17 cellular contexts compared by ENCODE assay signal in genomic region chr20:1150218-1150617, GRCh38. TPM values are rescaled to one million over a fixed set of nuclear protein-coding genes. Genes with fewer than 3 reads are reported as not detected.
DNase-seq lines count a peak whose midpoint lies in the region; ATAC-seq, FAIRE-seq and TF ChIP-seq lines count a peak whose summit lies in the region.
"Had no signal": no experiment of that assay in that cellular context is flagged by ENCODE, and none has a peak within 500 bp of the region (broad histone marks: within the 10 kb centered on the region; RNA-seq: fewer than 3 reads in every experiment).

No MANE protein-coding gene starts in this region.

- TF ChIP-seq CTCF in fibroblast of lung (conservative IDR thresholded peaks at IDR 0.05 in 1 of 2, IDR thresholded peaks at IDR 0.05 in 1 of 2; ENCODE audit: low read depth in 1 of 2, low read length in 2 of 2) (no peak), pancreas (IDR thresholded peaks at IDR 0.05) (no peak), lower leg skin (IDR thresholded peaks at IDR 0.05) (no peak)

- H3K79me2 ChIP-seq in fibroblast of lung (ENCODE audit: control insufficient read depth, insufficient read depth, low read length) = no peaks in the 10 kb centered on the region

- no peaks in the 10 kb centered on the region for H4K20me1 ChIP-seq in fibroblast of lung (ENCODE audit: control insufficient read depth, extremely low read depth, insufficient read depth, low read length)

- CTCF ChIA-PET in activated CD8-positive, alpha-beta memory T cell treated with anti-CD3 and anti-CD28 coated beads, Interleukin-2, amount 10 ng/mL, durations not matched to agents 7 days and 5 days (lab: Charles Lee) = interaction anchor here (2.3 kb wide), 1 partner anchor 35 kb away, joined by 5 read pairs; no protein-coding TSS in a partner anchor

- H3K9ac ChIP-seq in fibroblast of lung (ENCODE audit: insufficient read depth, low read length) = no peak overlapping the region

- intact Hi-C loops in pancreas (cut with DNase I) = no loop called here
- intact Hi-C loops in lower leg skin (cut with DNase I; ENCODE audit: low total_unique reads) = no loop called here

- ATAC-seq in activated CD8-positive, alpha-beta memory T cell treated with anti-CD3 and anti-CD28 coated beads, Interleukin-2, amount 10 ng/mL, durations not matched to agents 7 days and 5 days = peak; percentile 91
- ATAC-seq in T-helper 17 cell = peak; percentile 35
- peak; percentile 82 to 88 (median 85) for ATAC-seq in pancreas
- ATAC-seq: stimulated activated memory B cell treated with anti-CD40 and anti-IgM and Interleukin-4, amounts not matched to agents 10 μg/mL and 1 μg/mL and 100 μg/mL, for 72 hours had no signal

- H3K4me3 ChIP-seq in fibroblast of lung (replicated peaks in 1 of 4; ENCODE audit: control extremely low read depth in 1 of 4, insufficient read depth in 1 of 4, low read depth in 3 of 4, low read length in 4 of 4) (no peak overlapping the region), pancreas (no peak overlapping the region), lower leg skin (ENCODE audit: low read depth, poor library complexity, severe bottlenecking) (no peak overlapping the region)

- H2AFZ ChIP-seq in fibroblast of lung (ENCODE audit: low read length) = no peak overlapping the region

- WGBS in pancreas, 2 donors = 53 to 60% methylated on average over 4 of the region's 4 CpGs
- WGBS in lower leg skin, 2 donors = 69 to 70% methylated on average over 4 of the region's 4 CpGs

- H3K9me3 Mint-ChIP-seq in activated CD8-positive, alpha-beta memory T cell treated with anti-CD3 and anti-CD28 coated beads, Interleukin-2, amount 10 ng/mL, durations not matched to agents 7 days and 5 days (ENCODE audit: low read depth) = no peaks in the 10 kb centered on the region
- H3K9me3 Mint-ChIP-seq: activated naive CD4-positive, alpha-beta T cell treated with anti-CD3 and anti-CD28 coated beads for 36 hours; stimulated activated memory B cell treated with anti-CD40 and anti-IgM and Interleukin-4, amounts not matched to agents 10 μg/mL and 1 μg/mL and 100 μg/mL, for 72 hours had no signal

- peak; percentile 66 for DNase-seq in activated CD8-positive, alpha-beta memory T cell treated with anti-CD3 and anti-CD28 coated beads, Interleukin-2, amount 10 ng/mL, durations not matched to agents 7 days and 5 days
- DNase-seq in activated CD8-positive, alpha-beta memory T cell treated with anti-CD3 and anti-CD28 coated beads, Interleukin-2, amount 50 U/mL, for 48 hours = no peak
- DNase-seq in T-helper 17 cell = no peak
- DNase-seq in fibroblast of lung (ENCODE audit: low read depth in 2 of 2) = peak; percentile 6 to 34
- no peak for DNase-seq in pancreas
- DNase-seq in hepatic stellate cell (ENCODE audit: low spot score) = no peak
- no peak for DNase-seq in lower leg skin (ENCODE audit: low spot score in 2 of 2)
- no peak for DNase-seq in NCI-H2081 (lab: John Stamatoyannopoulos, UW)
- DNase-seq: activated naive CD4-positive, alpha-beta T cell treated with anti-CD3 and anti-CD28 coated beads for 36 hours; Calu3; MV-4-11; NCI-H226; OCI-M1; posterior cingulate gyrus had no signal

- no peak for TF ChIP-seq POLR2A in lower leg skin (IDR thresholded peaks at IDR 0.05)

- no peak for FAIRE-seq in pancreas (lab: Jason Lieb, UNC)
- FAIRE-seq: endothelial cell of umbilical vein had no signal

- H3K27ac ChIP-seq in fibroblast of lung (ENCODE audit: insufficient read depth, low read length) (no peak overlapping the region), pancreas (no peak overlapping the region)

- H3K36me3 ChIP-seq in fibroblast of lung (ENCODE audit: control insufficient read depth, insufficient read depth, low read length) = peaks cover 2% of the 10 kb centered on the region
- H3K36me3 ChIP-seq in pancreas = peaks cover 0 to 13% (median 0%) of the 10 kb centered on the region in 3 donors

- H3K9me3 ChIP-seq in T-helper 17 cell (ENCODE audit: control insufficient read depth, low read length, poor library complexity, severe bottlenecking) (no peaks in the 10 kb centered on the region), fibroblast of lung (ENCODE audit: control insufficient read depth, insufficient read depth, low read depth, low read length) (no peaks in the 10 kb centered on the region), pancreas (no peaks in the 10 kb centered on the region)

- H3K4me1 ChIP-seq in fibroblast of lung (ENCODE audit: control insufficient read depth, extremely low read depth, insufficient read depth, low read length) (no peaks in the 10 kb centered on the region), pancreas (peaks cover 0 to 6% (median 5%) of the 10 kb centered on the region in 3 donors)

- H3K27ac Mint-ChIP-seq in activated CD8-positive, alpha-beta memory T cell treated with anti-CD3 and anti-CD28 coated beads, Interleukin-2, amount 10 ng/mL, durations not matched to agents 7 days and 5 days = no peak overlapping the region
- no peak overlapping the region for H3K27ac Mint-ChIP-seq in T-helper 17 cell
- H3K27ac Mint-ChIP-seq: activated naive CD4-positive, alpha-beta T cell treated with anti-CD3 and anti-CD28 coated beads for 36 hours; stimulated activated memory B cell treated with anti-CD40 and anti-IgM and Interleukin-4, amounts not matched to agents 10 μg/mL and 1 μg/mL and 100 μg/mL, for 72 hours; T-cell had no signal

- H3K36me3 Mint-ChIP-seq in activated CD8-positive, alpha-beta memory T cell treated with anti-CD3 and anti-CD28 coated beads, Interleukin-2, amount 10 ng/mL, durations not matched to agents 7 days and 5 days = peaks cover 67% of the 10 kb centered on the region
- H3K36me3 Mint-ChIP-seq in T-helper 17 cell (ENCODE audit: low read depth) = peaks cover 17% of the 10 kb centered on the region

- no peak overlapping the region for H3K4me3 Mint-ChIP-seq in activated CD8-positive, alpha-beta memory T cell treated with anti-CD3 and anti-CD28 coated beads, Interleukin-2, amount 10 ng/mL, durations not matched to agents 7 days and 5 days
- no peak overlapping the region for H3K4me3 Mint-ChIP-seq in T-helper 17 cell
- H3K4me3 Mint-ChIP-seq: activated naive CD4-positive, alpha-beta T cell treated with anti-CD3 and anti-CD28 coated beads for 36 hours; stimulated activated memory B cell treated with anti-CD40 and anti-IgM and Interleukin-4, amounts not matched to agents 10 μg/mL and 1 μg/mL and 100 μg/mL, for 72 hours; T-cell had no signal

- H3K4me2 ChIP-seq in fibroblast of lung (ENCODE audit: extremely low read depth, insufficient read depth, low read length) = no peak overlapping the region

- no peaks in the 10 kb centered on the region for H3K27me3 ChIP-seq in fibroblast of lung (ENCODE audit: control insufficient read depth, insufficient read depth, low read length)
- H3K27me3 ChIP-seq in pancreas = no peaks in the 10 kb centered on the region

- H3K27me3 Mint-ChIP-seq in activated CD8-positive, alpha-beta memory T cell treated with anti-CD3 and anti-CD28 coated beads, Interleukin-2, amount 10 ng/mL, durations not matched to agents 7 days and 5 days = no peaks in the 10 kb centered on the region
- no peaks in the 10 kb centered on the region for H3K27me3 Mint-ChIP-seq in T-helper 17 cell
- H3K27me3 Mint-ChIP-seq: stimulated activated memory B cell treated with anti-CD40 and anti-IgM and Interleukin-4, amounts not matched to agents 10 μg/mL and 1 μg/mL and 100 μg/mL, for 72 hours; T-cell had no signal

- peaks cover 19% of the 10 kb centered on the region for H3K4me1 Mint-ChIP-seq in activated CD8-positive, alpha-beta memory T cell treated with anti-CD3 and anti-CD28 coated beads, Interleukin-2, amount 10 ng/mL, durations not matched to agents 7 days and 5 days
- H3K4me1 Mint-ChIP-seq in T-helper 17 cell = peaks cover 24% of the 10 kb centered on the region

RNA-seq across cellular contexts. Expression of gene PSMF1, which starts 31.8 kb away (rescaled TPM):
- total RNA-seq in activated CD8-positive, alpha-beta memory T cell treated with anti-CD3 and anti-CD28 coated beads, Interleukin-2, amount 10 ng/mL, durations not matched to agents 7 days and 5 days = 100 to 1,000 TPM; 146 to 147 TPM
- total RNA-seq in T-helper 17 cell (100 to 1,000 TPM in 1 of 2 donors, 10 to 100 TPM in 1; 97.6 to 114 TPM), fibroblast of lung (16.4 and 26.4 TPM in 2 replicates), pancreas (100 to 1,000 TPM in 1 of 6 donors, 10 to 100 TPM in 5; 71.9 to 114 (median 84.1) TPM), lower leg skin (100 to 1,000 TPM in 1 of 4 donors, 10 to 100 TPM in 3; 82.7 to 270 (median 94.7) TPM)
- polyA plus RNA-seq in fibroblast of lung (141 and 169 TPM in 2 replicates), pancreas (10 to 100 TPM; 17.8 to 43.4 TPM)
- polyA plus RNA-seq in fibroblast of lung (2012) = 144 and 162 TPM in 2 replicates
- polyA minus RNA-seq in fibroblast of lung (ENCODE audit: low replicate concordance) = 195 and 196 TPM in 2 replicates

RNA-seq across cellular contexts. Expression of gene TMEM74B, which starts 34.6 kb away (rescaled TPM):
- total RNA-seq in activated CD8-positive, alpha-beta memory T cell treated with anti-CD3 and anti-CD28 coated beads, Interleukin-2, amount 10 ng/mL, durations not matched to agents 7 days and 5 days = under 1 TPM; 0.45 to 0.55 TPM
- total RNA-seq in T-helper 17 cell (under 1 TPM in 1 of 2 donors, not detected in 1; 0.32 TPM), fibroblast of lung (not detected in 2 replicates), pancreas (1 to 10 TPM in 1 of 6 donors, under 1 TPM in 5; 0.22 to 1.6 (median 0.59) TPM), lower leg skin (10 to 100 TPM in 1 of 4 donors, 1 to 10 TPM in 3; 4.1 to 11.6 (median 7.3) TPM)
- polyA plus RNA-seq in fibroblast of lung (not detected in 2 replicates), pancreas (10 to 100 TPM in 1 of 2 donors, 1 to 10 TPM in 1; 4.4 to 15.3 TPM)
- not detected in 2 replicates for polyA plus RNA-seq in fibroblast of lung (2012)
- 0.22 TPM in 1 of 2 replicates, not detected in the other for polyA minus RNA-seq in fibroblast of lung (ENCODE audit: low replicate concordance)

RNA-seq across cellular contexts. Expression of gene C20orf202, which starts 53.0 kb away (rescaled TPM):
- total RNA-seq in activated CD8-positive, alpha-beta memory T cell treated with anti-CD3 and anti-CD28 coated beads, Interleukin-2, amount 10 ng/mL, durations not matched to agents 7 days and 5 days = not detected
- under 1 TPM; 0.22 to 0.68 TPM for total RNA-seq in T-helper 17 cell
- under 0.01 TPM in 1 of 2 replicates, not detected in the other for total RNA-seq in fibroblast of lung
- not detected in 2 replicates for polyA plus RNA-seq in fibroblast of lung
- not detected in 2 replicates for polyA plus RNA-seq in fibroblast of lung (2012)
- not detected in 2 replicates for polyA minus RNA-seq in fibroblast of lung (ENCODE audit: low replicate concordance)
- under 1 TPM in 3 of 6 donors, not detected in 3; 0.13 to 0.18 (median 0.14) TPM for total RNA-seq in pancreas
- polyA plus RNA-seq in pancreas = under 1 TPM in 1 of 2 donors, not detected in 1; 0.23 TPM
- total RNA-seq in lower leg skin = 1 to 10 TPM in 1 of 4 donors, under 1 TPM in 2, not detected in 1; 0.49 to 1.4 (median 0.52) TPM
- total RNA-seq: activated naive CD4-positive, alpha-beta T cell treated with anti-CD3 and anti-CD28 coated beads for 36 hours; Calu3; endothelial cell of umbilical vein had no signal
- polyA plus RNA-seq: endothelial cell of umbilical vein had no signal

Comparison
In these comparisons a context has a peak if more than half of its experiments do, and no peak if none do; other contexts are left out.
1. DNase-seq: peak in activated CD8-positive, alpha-beta memory T cell treated with anti-CD3 and anti-CD28 coated beads, Interleukin-2, amount 10 ng/mL, durations not matched to agents 7 days and 5 days (single experiment) and fibroblast of lung (2 of 2); none in activated CD8-positive, alpha-beta memory T cell treated with anti-CD3 and anti-CD28 coated beads, Interleukin-2, amount 50 U/mL, for 48 hours (single experiment), T-helper 17 cell (0 of 3), pancreas (0 of 6), hepatic stellate cell (single experiment), lower leg skin (0 of 2) and NCI-H2081 (0 of 2).
2. ATAC-seq: peak in every context shown above with its lines; median percentile 91 in activated CD8-positive, alpha-beta memory T cell treated with anti-CD3 and anti-CD28 coated beads, Interleukin-2, amount 10 ng/mL, durations not matched to agents 7 days and 5 days; 85 in pancreas; 35 in T-helper 17 cell.